8 cellular contexts compared by ENCODE assay signal in genomic region chr4:102828497-102828808, GRCh38. TPM values are rescaled to one million over a fixed set of nuclear protein-coding genes. Genes with fewer than 3 reads are reported as not detected.
DNase-seq lines count a peak whose midpoint lies in the region; ATAC-seq and TF ChIP-seq lines count a peak whose summit lies in the region.

No MANE protein-coding gene starts in this region.

- peak overlapping the region; percentile 99 for H3K27ac ChIP-seq in brain microvascular endothelial cell
- H3K27ac ChIP-seq in liver (ENCODE audit: low read depth in 1 of 2, low read length in 2 of 2): peak overlapping the region; percentile 100
- peak overlapping the region; percentile 98 to 100 (median 100) for H3K27ac ChIP-seq in upper lobe of left lung

- CTCF ChIA-PET in activated naive CD4-positive, alpha-beta T cell treated with anti-CD3 and anti-CD28 coated beads, Interleukin-2, amount 10 ng/mL, durations not matched to agents 7 days and 5 days (lab: Charles Lee): interaction anchor here (0.9 to 4.3 kb wide), 5 partner anchors 25 to 190 kb away, joined by 3 to 26 read pairs (median 3); partner anchors contain the start of genes CISD2 and MANBA

- TF ChIP-seq RAD21 in liver (IDR thresholded peaks at IDR 0.05): no peak

- ATAC-seq in upper lobe of left lung (ENCODE audit: low FRiP score in 2 of 2) (no peak), GM21528 (IDR thresholded peaks at IDR 0.05; ENCODE audit: low FRiP score, unreplicated experiment) (no peak), GM21381 (IDR thresholded peaks at IDR 0.05; ENCODE audit: unreplicated experiment) (no peak)

- H3K4me1 Mint-ChIP-seq in activated naive CD4-positive, alpha-beta T cell treated with anti-CD3 and anti-CD28 coated beads, Interleukin-2, amount 10 ng/mL, durations not matched to agents 7 days and 5 days: peaks cover 34% of the 10 kb centered on the region

- DNase-seq in SKM-1 (lab: John Stamatoyannopoulos, UW; ENCODE audit: unreplicated experiment): peak; percentile 35
- DNase-seq in SKM-1 treated with dmso at 0.1 percent for 144 hours (lab: John Stamatoyannopoulos, UW; ENCODE audit: unreplicated experiment): no peak
- no peak for DNase-seq in brain microvascular endothelial cell
- no peak for DNase-seq in upper lobe of left lung
- DNase-seq in activated naive CD4-positive, alpha-beta T cell treated with anti-CD3 and anti-CD28 coated beads, Interleukin-2, amount 10 ng/mL, durations not matched to agents 7 days and 5 days: no peak

- H3K36me3 Mint-ChIP-seq in activated naive CD4-positive, alpha-beta T cell treated with anti-CD3 and anti-CD28 coated beads, Interleukin-2, amount 10 ng/mL, durations not matched to agents 7 days and 5 days: peaks cover 11% of the 10 kb centered on the region

- under 1% methylated on average over 4 of the region's 4 CpGs for WGBS in liver
- 0% methylated on average over 4 of the region's 4 CpGs for WGBS in upper lobe of left lung, 2 donors

- H3K4me3 ChIP-seq in brain microvascular endothelial cell (ENCODE audit: low read depth, low read length) (peak overlapping the region; percentile 69), liver (ENCODE audit: low read depth in 1 of 3, low read length in 3 of 3) (peak overlapping the region; percentile 65 to 78 (median 78)), upper lobe of left lung (peak overlapping the region; percentile 15 to 86 (median 66))

- H3K9ac ChIP-seq in liver (ENCODE audit: low read depth in 1 of 2, low read length in 2 of 2): peak overlapping the region; percentile 76 to 79

- H3K27me3 Mint-ChIP-seq in activated naive CD4-positive, alpha-beta T cell treated with anti-CD3 and anti-CD28 coated beads, Interleukin-2, amount 10 ng/mL, durations not matched to agents 7 days and 5 days: peaks cover 5% of the 10 kb centered on the region

- no peaks in the 10 kb centered on the region for H3K9me3 Mint-ChIP-seq in activated naive CD4-positive, alpha-beta T cell treated with anti-CD3 and anti-CD28 coated beads, Interleukin-2, amount 10 ng/mL, durations not matched to agents 7 days and 5 days

- H3K36me3 ChIP-seq in brain microvascular endothelial cell (replicated peaks) (peaks cover 7% of the 10 kb centered on the region), liver (ENCODE audit: control insufficient read depth in 4 of 4, insufficient read depth in 3 of 4, low read depth in 1 of 4, low read length in 3 of 4) (peaks cover 0 to 2% (median 0%) of the 10 kb centered on the region in 4 donors), upper lobe of left lung (peaks cover 0 to 7% (median 0%) of the 10 kb centered on the region in 4 donors)

- in situ Hi-C loops in brain microvascular endothelial cell (cut with HindIII; ENCODE audit: low pct_ligation_motif_present, low sequenced_read_pairs): no loop called here

- TF ChIP-seq CTCF in brain microvascular endothelial cell (IDR thresholded peaks at IDR 0.05; ENCODE audit: low read depth, low read length, missing control alignments) (no peak), liver (IDR thresholded peaks at IDR 0.05; ENCODE audit: low read depth, low read length, missing input control) (peak; percentile 4), upper lobe of left lung (IDR thresholded peaks at IDR 0.05) (no peak)

- H3K9me3 ChIP-seq in liver (ENCODE audit: control insufficient read depth in 4 of 4, low read length in 3 of 4) (no peaks in the 10 kb centered on the region), upper lobe of left lung (no peaks in the 10 kb centered on the region)

- no peak for TF ChIP-seq EP300 in upper lobe of left lung (IDR thresholded peaks at IDR 0.05)

- H3K4me3 Mint-ChIP-seq in activated naive CD4-positive, alpha-beta T cell treated with anti-CD3 and anti-CD28 coated beads, Interleukin-2, amount 10 ng/mL, durations not matched to agents 7 days and 5 days: no peak overlapping the region

- H3K27ac Mint-ChIP-seq in activated naive CD4-positive, alpha-beta T cell treated with anti-CD3 and anti-CD28 coated beads, Interleukin-2, amount 10 ng/mL, durations not matched to agents 7 days and 5 days: no peak overlapping the region

- peaks cover 2 to 16% (median 8%) of the 10 kb centered on the region in 4 donors for H3K4me1 ChIP-seq in liver (ENCODE audit: control insufficient read depth in 4 of 4, insufficient read depth in 4 of 4, low read length in 3 of 4)
- peaks cover 12 to 26% (median 21%) of the 10 kb centered on the region in 4 donors for H3K4me1 ChIP-seq in upper lobe of left lung

- H3K27me3 ChIP-seq in brain microvascular endothelial cell (replicated peaks) (no peaks in the 10 kb centered on the region), liver (ENCODE audit: control insufficient read depth in 4 of 4, insufficient read depth in 4 of 4, low read length in 3 of 4) (no peaks in the 10 kb centered on the region), upper lobe of left lung (no peaks in the 10 kb centered on the region)

- no peak for TF ChIP-seq POLR2A in upper lobe of left lung (IDR thresholded peaks at IDR 0.05)

TF ChIP-seq in liver, 16 proteins besides CTCF, POLR2A, EP300 and RAD21:
- peak; percentile 69 for TF ChIP-seq TAF1 (conservative IDR thresholded peaks at IDR 0.05)
- TF ChIP-seq EGR1 (IDR thresholded peaks at IDR 0.05; ENCODE audit: low read depth in 2 of 2): no peak
- TF ChIP-seq JUND (IDR thresholded peaks at IDR 0.05): peak in 1 of 2 donors; percentile 24

RNA-seq across cellular contexts. Expression of gene UBE2D3, which starts 1.1 kb away (rescaled TPM):
- total RNA-seq in liver: 100 to 1,000 TPM; 166 to 231 TPM
- polyA plus RNA-seq in liver: 100 to 1,000 TPM; 133 to 134 TPM
- 100 to 1,000 TPM; 215 to 376 (median 317) TPM for total RNA-seq in upper lobe of left lung

RNA-seq across cellular contexts. Expression of gene CISD2, which starts 40.3 kb away (rescaled TPM):
- total RNA-seq in liver: 10 to 100 TPM; 31.5 to 70.5 TPM
- 10 to 100 TPM; 39.3 to 83.2 TPM for polyA plus RNA-seq in liver
- total RNA-seq in upper lobe of left lung: 10 to 100 TPM in 4 of 6 donors, 1 to 10 TPM in 2; 1.3 to 30.3 (median 18.3) TPM
